ENCODE assay signal across 11 cellular contexts in the genomic region with DNA sequence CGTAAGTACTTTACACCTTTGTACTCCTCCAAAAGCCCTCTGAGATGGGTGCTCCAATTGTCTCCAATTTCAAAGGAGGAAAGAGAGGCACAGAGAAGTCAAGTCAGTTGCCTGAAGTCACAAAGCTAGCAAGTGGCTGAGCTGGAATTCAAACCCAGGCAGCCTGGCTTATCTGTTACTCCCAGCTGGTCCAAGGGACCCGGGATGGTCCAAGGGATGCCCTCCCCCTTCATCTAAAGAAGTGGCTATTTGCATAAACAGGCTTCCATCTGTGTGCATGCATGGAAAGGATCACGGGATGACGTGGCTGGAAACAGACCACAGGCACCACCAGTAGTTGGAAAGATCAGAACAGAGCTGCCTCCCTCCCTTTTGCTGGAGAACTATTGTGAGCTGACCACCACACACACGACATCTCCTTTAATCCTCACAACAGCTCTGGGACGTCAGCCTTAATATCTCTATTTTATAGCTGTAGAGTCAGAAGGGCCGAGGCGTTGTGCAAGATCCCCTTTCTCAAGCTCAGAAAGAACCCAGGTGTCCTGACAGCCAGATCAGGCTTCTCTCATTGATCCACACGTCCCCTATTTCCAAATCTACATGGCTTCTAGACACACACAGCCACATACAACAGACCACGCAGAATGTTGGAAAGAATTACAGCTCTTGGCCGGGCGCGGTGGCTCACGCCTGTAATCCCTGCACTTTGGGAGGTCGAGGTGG. TPM values are rescaled to one million over a fixed set of nuclear protein-coding genes. Genes with fewer than 3 reads are reported as not detected.
DNase-seq lines count a peak whose midpoint lies in the region; ATAC-seq, FAIRE-seq and TF ChIP-seq lines count a peak whose summit lies in the region.
"Had no signal": no experiment of that assay in that cellular context is flagged by ENCODE, and none has a peak within 500 bp of the region (broad histone marks: within the 10 kb centered on the region; RNA-seq: fewer than 3 reads in every experiment).

No MANE protein-coding gene starts in this region.

- H3K4me2 ChIP-seq in K562 (ENCODE audit: insufficient read depth, low read length): peak overlapping the region; percentile 57

- peak overlapping the region in 1 of 2 experiments; percentile 38; a peak in 1 of 4 replicates for H3K9ac ChIP-seq in K562 (ENCODE audit: insufficient read depth in 1 of 2, low read depth in 2 of 2, low read length in 2 of 2)

- H3K79me2 ChIP-seq in K562 (ENCODE audit: control insufficient read depth, insufficient read depth, low read length): no peaks in the 10 kb centered on the region

- peaks cover 73% of the 10 kb centered on the region for H3K4me1 Mint-ChIP-seq in mesothelial cell of epicardium
- H3K4me1 Mint-ChIP-seq in CD4-positive, alpha-beta memory T cell: peaks cover 0 to 22% (median 4%) of the 10 kb centered on the region in 4 donors

- CTCF ChIA-PET in K562 (lab: Yijun Ruan, JAX; ENCODE audit: low intra/inter-chr PET ratio): no interaction called here
- CTCF ChIA-PET in CD4-positive, alpha-beta memory T cell (lab: Charles Lee; ENCODE audit: partially characterized antibody): interaction anchor here (0.8 to 4.9 kb wide), 3 partner anchors 11 to 61 kb away, joined by 3 to 31 read pairs (median 3); partner anchors contain the start of genes COL1A1 and TMEM92

- H3K27me3 Mint-ChIP-seq in mesothelial cell of epicardium (ENCODE audit: low read depth): no peaks in the 10 kb centered on the region
- peaks cover 20 to 34% of the 10 kb centered on the region in 2 donors for H3K27me3 Mint-ChIP-seq in CD4-positive, alpha-beta memory T cell

- H3K27ac Mint-ChIP-seq in mesothelial cell of epicardium: peak overlapping the region; percentile 99
- H3K27ac Mint-ChIP-seq in CD4-positive, alpha-beta memory T cell: peak overlapping the region in 2 of 7 donors; percentile 17 to 22
- H3K27ac Mint-ChIP-seq: stimulated activated naive CD8-positive, alpha-beta T cell treated with anti-CD3 and anti-CD28 coated beads, Interleukin-15, Interleukin-2, amounts not matched to agents 100 ng/mL and 50 ng/mL, for 24 hours had no signal

- H2AFZ ChIP-seq in K562 (ENCODE audit: low read depth, low read length): no peak overlapping the region

- POLR2A ChIA-PET in K562 (lab: Yijun Ruan, JAX): interaction anchor here (0.6 to 2.2 kb wide), 3 partner anchors 8 to 20 kb away, joined by 4 to 13 read pairs (median 7); no protein-coding TSS in a partner anchor
- POLR2A ChIA-PET in CD4-positive, alpha-beta memory T cell (lab: Charles Lee; ENCODE audit: partially characterized antibody): no interaction called here

- H3K27ac ChIP-seq in heart right ventricle (peak overlapping the region in 6 of 10 donors; percentile 37 to 86 (median 76)), K562 (ENCODE audit: extremely low read depth, low read depth, low read length) (no peak overlapping the region; the same call in 2 of the 3 replicates), uterus (peak overlapping the region; percentile 96 to 98)
- H3K27ac ChIP-seq in CD4-positive, alpha-beta memory T cell (ENCODE audit: low read depth, low read length): no peak overlapping the region

- TF ChIP-seq EP300 in K562 (IDR thresholded peaks at IDR 0.05; ENCODE audit: low read length): no peak

- H3K9me1 ChIP-seq in K562 (ENCODE audit: control insufficient read depth, insufficient read depth, low read length): no peaks in the 10 kb centered on the region

- TF ChIP-seq POLR2A in K562 (conservative IDR thresholded peaks at IDR 0.05) (no peak), uterus (IDR thresholded peaks at IDR 0.05) (peak in 1 of 2 donors; percentile 39)

- in situ Hi-C loops in K562 (cut with MboI): no loop called here

- WGBS in heart right ventricle, 2 donors: 64 to 76% methylated on average over 15 of the region's 15 CpGs
- WGBS in K562 (ENCODE audit: insufficient coverage, low coverage, missing lambda C conversion rate): 35% methylated on average over 15 of the region's 15 CpGs

- H3K27me3 ChIP-seq in heart right ventricle: peaks cover 0 to 23% (median 15%) of the 10 kb centered on the region in 7 donors
- no peaks in the 10 kb centered on the region for H3K27me3 ChIP-seq in K562 (ENCODE audit: control insufficient read depth in 2 of 2, insufficient read depth in 2 of 2, low read length in 2 of 2)
- H3K27me3 ChIP-seq in uterus: no peaks in the 10 kb centered on the region
- H3K27me3 ChIP-seq in CD4-positive, alpha-beta memory T cell (ENCODE audit: insufficient read depth, low read length): peaks cover 3% of the 10 kb centered on the region

- no TSS peak for BruUV-seq in K562 (replicated peaks; lab: Mats Ljungman, UMichigan)

- no peak overlapping the region for H3K4me3 ChIP-seq in heart right ventricle
- H3K4me3 ChIP-seq in K562: no peak overlapping the region
- no peak overlapping the region for H3K4me3 ChIP-seq in uterus
- no peak overlapping the region for H3K4me3 ChIP-seq in CD4-positive, alpha-beta memory T cell (ENCODE audit: low read length in 2 of 2)

- no peaks in the 10 kb centered on the region for H3K36me3 Mint-ChIP-seq in mesothelial cell of epicardium
- H3K36me3 Mint-ChIP-seq in CD4-positive, alpha-beta memory T cell: no peaks in the 10 kb centered on the region

- peak; percentile 86 for FAIRE-seq in K562 (lab: Jason Lieb, UNC)

- H3K4me3 Mint-ChIP-seq in mesothelial cell of epicardium: peak overlapping the region; percentile 28
- H3K4me3 Mint-ChIP-seq in CD4-positive, alpha-beta memory T cell: no peak overlapping the region
- H3K4me3 Mint-ChIP-seq: stimulated activated naive CD8-positive, alpha-beta T cell treated with anti-CD3 and anti-CD28 coated beads, Interleukin-15, Interleukin-2, amounts not matched to agents 100 ng/mL and 50 ng/mL, for 24 hours had no signal

- H3K4me1 ChIP-seq in heart right ventricle (peaks cover 3 to 60% (median 36%) of the 10 kb centered on the region in 9 donors), K562 (replicated peaks in 1 of 2; ENCODE audit: control insufficient read depth in 2 of 2, insufficient read depth in 2 of 2, low read length in 2 of 2) (peaks cover 52 to 55% of the 10 kb centered on the region in 2 experiments), uterus (peaks cover 19 to 39% of the 10 kb centered on the region in 2 donors)
- peaks cover 6% of the 10 kb centered on the region for H3K4me1 ChIP-seq in CD4-positive, alpha-beta memory T cell (ENCODE audit: insufficient read depth, low read length)

- H3K36me3 ChIP-seq in heart right ventricle (no peaks in the 10 kb centered on the region), K562 (ENCODE audit: control insufficient read depth, insufficient read depth, low read length) (no peaks in the 10 kb centered on the region), uterus (no peaks in the 10 kb centered on the region)
- H3K36me3 ChIP-seq in CD4-positive, alpha-beta memory T cell (ENCODE audit: insufficient read depth, low read length): no peaks in the 10 kb centered on the region

- H3K9me3 Mint-ChIP-seq in mesothelial cell of epicardium: no peaks in the 10 kb centered on the region
- H3K9me3 Mint-ChIP-seq in CD4-positive, alpha-beta memory T cell: peaks cover 0 to 1% (median 0%) of the 10 kb centered on the region in 8 donors
- H3K9me3 Mint-ChIP-seq: stimulated activated naive CD8-positive, alpha-beta T cell treated with anti-CD3 and anti-CD28 coated beads, Interleukin-15, Interleukin-2, amounts not matched to agents 100 ng/mL and 50 ng/mL, for 24 hours had no signal

- no peak for TF ChIP-seq RAD21 in K562 (CRISPR knock-in tag; conservative IDR thresholded peaks at IDR 0.05 in 1 of 2, IDR thresholded peaks at IDR 0.05 in 1 of 2)

- H3K9me3 ChIP-seq in heart right ventricle (no peaks in the 10 kb centered on the region), K562 (replicated peaks; ENCODE audit: control insufficient read depth, insufficient read depth, low read depth, low read length) (no peaks in the 10 kb centered on the region), uterus (no peaks in the 10 kb centered on the region)
- no peaks in the 10 kb centered on the region for H3K9me3 ChIP-seq in CD4-positive, alpha-beta memory T cell (ENCODE audit: control insufficient read depth in 1 of 2, low read length in 2 of 2)

- ATAC-seq in heart right ventricle: no peak
- ATAC-seq in left ventricle myocardium superior: no peak
- peak; percentile 14 for ATAC-seq in K562
- no peak for ATAC-seq in HG03457 (IDR thresholded peaks at IDR 0.05; ENCODE audit: unreplicated experiment)
- ATAC-seq: left colon had no signal

- no peaks in the 10 kb centered on the region for H4K20me1 ChIP-seq in K562 (replicated peaks; ENCODE audit: control insufficient read depth, insufficient read depth, low read length)

- intact Hi-C loops in heart right ventricle (cut with DNase I) (no loop called here), left ventricle myocardium superior (cut with micrococcal nuclease) (no loop called here), K562 (cut with micrococcal nuclease) (no loop called here), uterus (cut with DNase I; ENCODE audit: low total_unique reads) (no loop called here)
- intact Hi-C loops in CD4-positive, alpha-beta memory T cell (cut with micrococcal nuclease): no loop called here

- DNase-seq in heart right ventricle (no peak), left ventricle myocardium superior (no peak), K562 (ENCODE audit: extremely low read depth in 1 of 4, low spot score in 3 of 4) (peak; percentile 73 to 83 (median 76)), mesothelial cell of epicardium (ENCODE audit: low spot score in 2 of 2, unreplicated experiment in 2 of 2) (no peak), uterus (peak; percentile 87 to 93), NCI-H146 (lab: John Stamatoyannopoulos, UW) (no peak)
- DNase-seq in CD4-positive, alpha-beta memory T cell: no peak

- TF ChIP-seq CTCF in heart right ventricle (IDR thresholded peaks at IDR 0.05) (no peak), K562 (IDR thresholded peaks at IDR 0.05 in 2 of 3, conservative IDR thresholded peaks at IDR 0.05 in 1 of 3; ENCODE audit: insufficient read depth in 2 of 3, low read depth in 1 of 3, low read length in 3 of 3) (no peak), mesothelial cell of epicardium (IDR thresholded peaks at IDR 0.05; ENCODE audit: unreplicated experiment) (no peak), uterus (IDR thresholded peaks at IDR 0.05) (no peak)

RNA-seq across cellular contexts. Expression of gene COL1A1, which starts 10.9 kb away (rescaled TPM):
- total RNA-seq in heart right ventricle (100 to 1,000 TPM in 1 of 10 donors, 10 to 100 TPM in 9; 31.7 to 455 (median 45.9) TPM), left ventricle myocardium superior (26.8 TPM), K562 (2014; rRNA removed) (0.86 and 0.91 TPM in 2 replicates), K562 (2014; rRNA removed; fragmentation: Illumina TruSeq; extraction: Trizol) (0.15 TPM in 1 of 2 replicates, not detected in the other), K562 (2015; rRNA removed; fragmentation: Illumina TruSeq; extraction: Trizol) (0.08 and 0.18 TPM in 2 replicates), K562 (2021) (2.8 and 3.4 TPM in 2 replicates), mesothelial cell of epicardium (3,780 to 4,004 TPM (median 3,972 TPM) in 3 replicates), uterus (1,000 to 10,000 TPM in 1 of 4 donors, 100 to 1,000 TPM in 2, 10 to 100 TPM in 1; 59.4 to 4,880 (median 491) TPM)
- polyA plus RNA-seq in heart right ventricle (10 to 100 TPM; 30.2 to 81.5 TPM), K562 (2011; rRNA removed) (0.11 and 0.20 TPM in 2 replicates), K562 (2014; fragmentation: Illumina TruSeq; extraction: Trizol) (0.64 and 0.91 TPM in 2 replicates), K562 (2014; fragmentation: Nextera tagmentation; extraction: Ambion mirVana) (under 1 TPM; 0.04 to 0.06 TPM), K562 (2014; rRNA removed) (0.86 and 0.95 TPM in 2 replicates)
- total RNA-seq in K562 (2011; cell fraction: chromatin; rRNA removed; ENCODE audit: low replicate concordance): 3.2 and 16.9 TPM in 2 replicates
- total RNA-seq in K562 (2011; cell fraction: nucleolus; rRNA removed): 5.7 and 9.0 TPM in 2 replicates
- total RNA-seq in K562 (2011; cell fraction: nucleoplasm; rRNA removed): 3.7 and 4.2 TPM in 2 replicates
- 0.16 and 0.27 TPM in 2 replicates for polyA plus RNA-seq in K562 (2011; cell fraction: cytosol; rRNA removed)
- 2.0 and 4.9 TPM in 2 replicates for polyA plus RNA-seq in K562 (2011; cell fraction: nucleus; rRNA removed)
- polyA plus RNA-seq in K562 (2012): 1.1 and 1.7 TPM in 2 replicates
- polyA minus RNA-seq in K562 (2011; rRNA and poly(A)+ RNA removed): 0.25 and 1.1 TPM in 2 replicates
- 2.0 and 3.3 TPM in 2 replicates for polyA minus RNA-seq in K562 (2011; cell fraction: cytosol; rRNA and poly(A)+ RNA removed)
- 2.3 and 3.1 TPM in 2 replicates for polyA minus RNA-seq in K562 (2011; cell fraction: nucleus; rRNA and poly(A)+ RNA removed)
- 1 to 10 TPM; 1.0 to 1.6 TPM for total RNA-seq in CD4-positive, alpha-beta memory T cell
- polyA plus RNA-seq in CD4-positive, alpha-beta memory T cell: not detected

RNA-seq across cellular contexts. Expression of gene SGCA, which starts 46.5 kb away (rescaled TPM):
- total RNA-seq in heart right ventricle: 100 to 1,000 TPM; 136 to 204 (median 158) TPM
- 100 to 1,000 TPM; 137 to 314 TPM for polyA plus RNA-seq in heart right ventricle
- 155 TPM for total RNA-seq in left ventricle myocardium superior
- not detected in 2 replicates for total RNA-seq in K562 (2011; cell fraction: chromatin; rRNA removed; ENCODE audit: low replicate concordance)
- not detected in 2 replicates for total RNA-seq in K562 (2011; cell fraction: nucleolus; rRNA removed)
- not detected in 2 replicates for total RNA-seq in K562 (2011; cell fraction: nucleoplasm; rRNA removed)
- total RNA-seq in K562 (2014; rRNA removed): not detected in 2 replicates
- not detected in 2 replicates for total RNA-seq in K562 (2014; rRNA removed; fragmentation: Illumina TruSeq; extraction: Trizol)
- not detected in 2 replicates for total RNA-seq in K562 (2015; rRNA removed; fragmentation: Illumina TruSeq; extraction: Trizol)
- not detected in 2 replicates for total RNA-seq in K562 (2021)
- not detected in 2 replicates for polyA plus RNA-seq in K562 (2011; rRNA removed)
- not detected in 2 replicates for polyA plus RNA-seq in K562 (2011; cell fraction: cytosol; rRNA removed)
- not detected in 2 replicates for polyA plus RNA-seq in K562 (2011; cell fraction: nucleus; rRNA removed)
- polyA plus RNA-seq in K562 (2012): not detected in 2 replicates
- polyA plus RNA-seq in K562 (2014; fragmentation: Illumina TruSeq; extraction: Trizol): not detected in 2 replicates
- not detected for polyA plus RNA-seq in K562 (2014; fragmentation: Nextera tagmentation; extraction: Ambion mirVana)
- polyA plus RNA-seq in K562 (2014; rRNA removed): not detected in 2 replicates
- polyA minus RNA-seq in K562 (2011; rRNA and poly(A)+ RNA removed): not detected in 2 replicates
- not detected in 2 replicates for polyA minus RNA-seq in K562 (2011; cell fraction: cytosol; rRNA and poly(A)+ RNA removed)
- not detected in 2 replicates for polyA minus RNA-seq in K562 (2011; cell fraction: nucleus; rRNA and poly(A)+ RNA removed)
- total RNA-seq in mesothelial cell of epicardium: not detected in 3 replicates
- 100 to 1,000 TPM in 1 of 4 donors, 10 to 100 TPM in 1, under 1 TPM in 1, not detected in 1; 0.90 to 119 (median 19.6) TPM for total RNA-seq in uterus
- total RNA-seq in CD4-positive, alpha-beta memory T cell: not detected
- polyA plus RNA-seq in CD4-positive, alpha-beta memory T cell: not detected
- total RNA-seq: MCF 10A had no signal

Comparison
In these comparisons a context has a peak if more than half of its experiments do, and no peak if none do; other contexts are left out.
1. DNase-seq: peak in K562 (4 of 4) and uterus (2 of 2); none in heart right ventricle (0 of 2), left ventricle myocardium superior (single experiment), mesothelial cell of epicardium (0 of 2), NCI-H146 (single experiment) and CD4-positive, alpha-beta memory T cell (0 of 5).
2. H3K27ac ChIP-seq: peak in heart right ventricle (6 of 10) and uterus (2 of 2); none in K562 (single experiment) and CD4-positive, alpha-beta memory T cell (single experiment).